1 cellular context compared by ENCODE assay signal in genomic region chr22:47627561-47628253, GRCh38.
TF ChIP-seq lines count a peak whose summit lies in the region.

No MANE protein-coding gene starts in this region.

TF ChIP-seq in A549, 52 proteins besides CTCF, POLR2A, EP300 and RAD21 (continued from another document):
- TF ChIP-seq HMGXB4 (CRISPR knock-in tag; IDR thresholded peaks at IDR 0.05; ENCODE audit: borderline replicate concordance) (no peak), RFX5 (IDR thresholded peaks at IDR 0.05) (no peak), REST (IDR thresholded peaks at IDR 0.05) (no peak)
